In genomic region chr5:129125819-129126218, GRCh38 we compare ENCODE assay signal across 10 cellular contexts. TPM values are rescaled to one million over a fixed set of nuclear protein-coding genes. Genes with fewer than 3 reads are reported as not detected.
DNase-seq lines count a peak whose midpoint lies in the region; ATAC-seq lines count a peak whose summit lies in the region.
"Had no signal": no experiment of that assay in that cellular context is flagged by ENCODE, and none has a peak within 500 bp of the region (broad histone marks: within the 10 kb centered on the region; RNA-seq: fewer than 3 reads in every experiment).

No MANE protein-coding gene starts in this region.

- no peaks in the 10 kb centered on the region for H3K27me3 ChIP-seq in BLaER1 treated with 17β-estradiol and CSF1 and Interleukin-3, amounts not matched to agents 10 nM and 100 nM

- no peaks in the 10 kb centered on the region for H3K27me3 Mint-ChIP-seq in activated CD4-positive, alpha-beta memory T cell treated with anti-CD3 and anti-CD28 coated beads for 36 hours

- no peaks in the 10 kb centered on the region for H4K20me1 ChIP-seq in BLaER1 treated with 17β-estradiol and CSF1 and Interleukin-3, amounts not matched to agents 10 nM and 100 nM

- H3K9ac ChIP-seq in BLaER1 treated with 17β-estradiol and CSF1 and Interleukin-3, amounts not matched to agents 10 nM and 100 nM = no peak overlapping the region

- intact Hi-C loops in activated CD4-positive, alpha-beta memory T cell treated with anti-CD3 and anti-CD28 coated beads for 36 hours (cut with micrococcal nuclease) = loop anchor here (1.0 kb wide), 3 partner anchors 11 to 221 kb away; partner anchors contain the start of gene ISOC1

- no peaks in the 10 kb centered on the region for H3K9me3 ChIP-seq in BLaER1 treated with 17β-estradiol and CSF1 and Interleukin-3, amounts not matched to agents 10 nM and 100 nM (replicated peaks in 1 of 11)

- CTCF ChIA-PET in activated CD4-positive, alpha-beta memory T cell treated with anti-CD3 and anti-CD28 coated beads for 36 hours (lab: Charles Lee) = interaction anchor here (0.6 to 2.1 kb wide), 10 partner anchors 9 to 922 kb away, joined by 3 to 16 read pairs (median 4); partner anchors contain the start of gene ISOC1

- H3K4me3 Mint-ChIP-seq in activated CD4-positive, alpha-beta memory T cell treated with anti-CD3 and anti-CD28 coated beads for 36 hours = peak overlapping the region; percentile 47

- no peaks in the 10 kb centered on the region for H3K36me3 ChIP-seq in BLaER1 treated with 17β-estradiol and CSF1 and Interleukin-3, amounts not matched to agents 10 nM and 100 nM

- peak overlapping the region; percentile 55 for H3K27ac Mint-ChIP-seq in activated CD4-positive, alpha-beta memory T cell treated with anti-CD3 and anti-CD28 coated beads for 36 hours

- no peaks in the 10 kb centered on the region for H3K36me3 Mint-ChIP-seq in activated CD4-positive, alpha-beta memory T cell treated with anti-CD3 and anti-CD28 coated beads for 36 hours

- H3K4me2 ChIP-seq in BLaER1 treated with 17β-estradiol and CSF1 and Interleukin-3, amounts not matched to agents 10 nM and 100 nM = peak overlapping the region in 10 of 11 experiments; percentile 8 to 37 (median 24); a peak in 13 of 22 replicates

- POLR2A ChIA-PET in activated CD4-positive, alpha-beta memory T cell treated with anti-CD3 and anti-CD28 coated beads for 36 hours (lab: Charles Lee) = interaction anchor here (0.6 to 1.6 kb wide), 4 partner anchors 31 to 926 kb away, joined by 4 to 8 read pairs (median 4); partner anchors contain the start of genes ISOC1 and MINAR2

- no peaks in the 10 kb centered on the region for H3K9me3 Mint-ChIP-seq in activated CD4-positive, alpha-beta memory T cell treated with anti-CD3 and anti-CD28 coated beads for 36 hours

- H3K4me1 Mint-ChIP-seq in activated CD4-positive, alpha-beta memory T cell treated with anti-CD3 and anti-CD28 coated beads for 36 hours (ENCODE audit: low read depth) = peaks cover 9% of the 10 kb centered on the region

- peaks cover 17 to 32% (median 25%) of the 10 kb centered on the region in 10 experiments for H3K4me1 ChIP-seq in BLaER1 treated with 17β-estradiol and CSF1 and Interleukin-3, amounts not matched to agents 10 nM and 100 nM

- H3K27ac ChIP-seq in BLaER1 treated with 17β-estradiol and CSF1 and Interleukin-3, amounts not matched to agents 10 nM and 100 nM = no peak overlapping the region

- DNase-seq in activated CD4-positive, alpha-beta memory T cell treated with anti-CD3 and anti-CD28 coated beads for 36 hours = no peak
- DNase-seq in HK-2 (ENCODE audit: unreplicated experiment) = no peak
- no peak for DNase-seq in Ammon's horn (ENCODE audit: low spot score)
- no peak for DNase-seq in NCI-H2196 (lab: John Stamatoyannopoulos, UW; ENCODE audit: unreplicated experiment)
- DNase-seq in NOMO-1 (lab: John Stamatoyannopoulos, UW; ENCODE audit: unreplicated experiment in 2 of 2) = no peak
- DNase-seq: NCI-H1105 had no signal

- peak; percentile 81 for ATAC-seq in GM19035 (IDR thresholded peaks at IDR 0.05; ENCODE audit: unreplicated experiment)
- ATAC-seq in HG03045 (IDR thresholded peaks at IDR 0.05; ENCODE audit: unreplicated experiment) = peak; percentile 78

- H3K4me3 ChIP-seq in BLaER1 treated with 17β-estradiol and CSF1 and Interleukin-3, amounts not matched to agents 10 nM and 100 nM = no peak overlapping the region
- H3K4me3 ChIP-seq: skin epidermis had no signal

RNA-seq across cellular contexts. Expression of gene ISOC1, which starts 31.3 kb away (rescaled TPM):
- total RNA-seq in activated CD4-positive, alpha-beta memory T cell treated with anti-CD3 and anti-CD28 coated beads for 36 hours = 10 to 100 TPM; 23.3 to 25.1 TPM
